In genomic region chr2:219495531-219496122, GRCh38 we compare ENCODE assay signal across 8 cellular contexts. TPM values are rescaled to one million over a fixed set of nuclear protein-coding genes. Genes with fewer than 3 reads are reported as not detected.
DNase-seq lines count a peak whose midpoint lies in the region; ATAC-seq and TF ChIP-seq lines count a peak whose summit lies in the region.

No MANE protein-coding gene starts in this region.

- no peaks in the 10 kb centered on the region for H4K20me1 ChIP-seq in mammary epithelial cell (ENCODE audit: insufficient read depth, low read length)

- no peak for ATAC-seq in GM21619 (IDR thresholded peaks at IDR 0.05; ENCODE audit: unreplicated experiment)

- H3K36me3 Mint-ChIP-seq in T-helper 2 cell treated with Interferon-gamma antibody and Interleukin-4, amounts not matched to agents 5 μg/mL and 100 μg/mL, for 36 hours (ENCODE audit: low read depth), result peaks cover 1% of the 10 kb centered on the region

- TF ChIP-seq CTCF in AG04449 (IDR thresholded peaks at IDR 0.05; ENCODE audit: insufficient read depth, low read length, missing control alignments) (peak; percentile 71), GM12875 (IDR thresholded peaks at IDR 0.05; ENCODE audit: borderline replicate concordance, insufficient read depth, low read depth, low read length) (peak; percentile 62), mammary epithelial cell (conservative IDR thresholded peaks at IDR 0.05 in 1 of 2, IDR thresholded peaks at IDR 0.05 in 1 of 2; ENCODE audit: extremely low read depth in 1 of 2, insufficient read depth in 1 of 2, low read depth in 1 of 2, low read length in 2 of 2) (peak; percentile 49 to 51)

- peaks cover 47% of the 10 kb centered on the region for H3K27me3 Mint-ChIP-seq in T-helper 2 cell treated with Interferon-gamma antibody and Interleukin-4, amounts not matched to agents 5 μg/mL and 100 μg/mL, for 36 hours (ENCODE audit: low read depth)

- H3K36me3 ChIP-seq in mammary epithelial cell (ENCODE audit: insufficient read depth, low read length), result peaks cover 3% of the 10 kb centered on the region

- no peaks in the 10 kb centered on the region for H3K27me3 ChIP-seq in mammary epithelial cell (ENCODE audit: insufficient read depth, low read length)

- intact Hi-C loops in mammary epithelial cell (cut with micrococcal nuclease), result loop anchor here (1.0 to 5.0 kb wide), 2 partner anchors 53 to 194 kb away; no protein-coding TSS in a partner anchor

- 30% methylated on average over 9 of the region's 14 CpGs for WGBS in mammary epithelial cell (ENCODE audit: low coverage, missing lambda C conversion rate)

- H3K27ac ChIP-seq in mammary epithelial cell (ENCODE audit: insufficient read depth, low read depth, low read length), result no peak overlapping the region

- DNase-seq in AG04449 (ENCODE audit: low read depth, low spot score) (no peak), NCI-H1092 (lab: John Stamatoyannopoulos, UW) (peak; percentile 32), mammary epithelial cell (peak; percentile 37), kidney glomerular epithelial cell (lab: John Stamatoyannopoulos, UW) (peak; percentile 39)
- peak; percentile 36 for DNase-seq in T-helper 2 cell treated with Interferon-gamma antibody and Interleukin-4, amounts not matched to agents 5 μg/mL and 100 μg/mL, for 36 hours (ENCODE audit: low spot score)
- peak in 2 of 3 experiments; percentile 13 to 26 for DNase-seq in stimulated activated CD4-positive, alpha-beta T cell treated with anti-CD3 and anti-CD28 coated beads, TNF-alpha, amount 100 ng/mL, for 4 hours (ENCODE audit: low read depth in 3 of 3)

- no peaks in the 10 kb centered on the region for H3K9me3 ChIP-seq in mammary epithelial cell (replicated peaks; ENCODE audit: insufficient read depth, low read length)

- BruUV-seq in mammary epithelial cell (replicated peaks; lab: Mats Ljungman, UMichigan), result no TSS peak

- CTCF ChIA-PET in AG04449 (lab: Yijun Ruan, JAX) (interaction anchor here (0.6 to 39.0 kb wide), 31 partner anchors 8 to 195 kb away, joined by 3 to 1084 read pairs (median 6); partner anchors contain the start of genes ASIC4, CHPF, SPEG and TMEM198), mammary epithelial cell (lab: Charles Lee; ENCODE audit: low non-redundant PET) (interaction anchor here (0.6 to 1.0 kb wide), 7 partner anchors 14 to 601 kb away, joined by 3 to 9 read pairs (median 4); partner anchors contain the start of gene TUBA4B)

- H2AFZ ChIP-seq in mammary epithelial cell (ENCODE audit: low read depth, low read length), result no peak overlapping the region

- H3K9ac ChIP-seq in mammary epithelial cell (ENCODE audit: insufficient read depth, low read length), result no peak overlapping the region

- H3K4me3 ChIP-seq in AG04449 (ENCODE audit: low read depth, low read length) (no peak overlapping the region), GM12875 (ENCODE audit: low read depth, low read length) (no peak overlapping the region), mammary epithelial cell (replicated peaks in 1 of 3; ENCODE audit: insufficient read depth in 1 of 3, low read depth in 2 of 3, low read length in 3 of 3) (no peak overlapping the region)

- no peak overlapping the region for H3K27ac Mint-ChIP-seq in T-helper 2 cell treated with Interferon-gamma antibody and Interleukin-4, amounts not matched to agents 5 μg/mL and 100 μg/mL, for 36 hours

- H3K4me1 ChIP-seq in mammary epithelial cell (ENCODE audit: insufficient read depth, low read length), result peaks cover 18% of the 10 kb centered on the region

- H3K4me3 Mint-ChIP-seq in T-helper 2 cell treated with Interferon-gamma antibody and Interleukin-4, amounts not matched to agents 5 μg/mL and 100 μg/mL, for 36 hours, result no peak overlapping the region

- H3K9me3 Mint-ChIP-seq in T-helper 2 cell treated with Interferon-gamma antibody and Interleukin-4, amounts not matched to agents 5 μg/mL and 100 μg/mL, for 36 hours, result no peaks in the 10 kb centered on the region

- H3K4me1 Mint-ChIP-seq in T-helper 2 cell treated with Interferon-gamma antibody and Interleukin-4, amounts not matched to agents 5 μg/mL and 100 μg/mL, for 36 hours (ENCODE audit: low read depth), result peaks cover 24% of the 10 kb centered on the region

- H3K79me2 ChIP-seq in mammary epithelial cell (ENCODE audit: insufficient read depth, low read length), result peaks cover 17% of the 10 kb centered on the region

- no peak overlapping the region for H3K4me2 ChIP-seq in mammary epithelial cell (ENCODE audit: insufficient read depth, low read depth, low read length)

- dilution Hi-C loops in mammary epithelial cell (cut with HindIII; ENCODE audit: low sequenced_read_pairs), result no loop called here

- POLR2A ChIA-PET in AG04449 (lab: Yijun Ruan, JAX), result interaction anchor here (0.7 to 1.9 kb wide), 6 partner anchors 9 to 37 kb away, joined by 3 to 7 read pairs (median 4); no protein-coding TSS in a partner anchor

- in situ Hi-C loops in mammary epithelial cell (cut with MboI; ENCODE audit: low sequenced_read_pairs in 2 of 2), result no loop called here

RNA-seq across cellular contexts. Expression of gene GMPPA, which starts 3.1 kb away (rescaled TPM):
- 10 to 100 TPM; 37.8 to 50.1 TPM for total RNA-seq in mammary epithelial cell
- polyA plus RNA-seq in mammary epithelial cell, result 69.6 TPM
- polyA minus RNA-seq in mammary epithelial cell, result 90.8 TPM

RNA-seq across cellular contexts. Expression of gene ASIC4, which starts 18.7 kb away (rescaled TPM):
- under 1 TPM; 0.16 to 0.17 TPM for total RNA-seq in mammary epithelial cell
- polyA plus RNA-seq in mammary epithelial cell, result 0.05 TPM
- polyA minus RNA-seq in mammary epithelial cell, result not detected

RNA-seq across cellular contexts. Expression of gene CHPF, which starts 48.0 kb away (rescaled TPM):
- total RNA-seq in mammary epithelial cell, result 100 to 1,000 TPM; 114 to 274 TPM
- 101 TPM for polyA plus RNA-seq in mammary epithelial cell
- polyA minus RNA-seq in mammary epithelial cell, result 18.2 TPM

RNA-seq across cellular contexts. Expression of gene TMEM198, which starts 48.2 kb away (rescaled TPM):
- total RNA-seq in mammary epithelial cell, result 1 to 10 TPM; 1.3 to 5.2 TPM
- polyA plus RNA-seq in mammary epithelial cell, result 2.0 TPM
- 0.26 TPM for polyA minus RNA-seq in mammary epithelial cell
